Comparison of ENCODE assay signal across 20 cellular contexts in genomic region chr11:110812334-110812733, GRCh38.
"Had no signal": no experiment of that assay in that cellular context is flagged by ENCODE, and none has a peak within 500 bp of the region (broad histone marks: within the 10 kb centered on the region; RNA-seq: fewer than 3 reads in every experiment).

No MANE protein-coding gene starts in this region.

- DNase-seq: activated CD4-positive, alpha-beta memory T cell treated with anti-CD3 and anti-CD28 coated beads, Interleukin-2, amount 10 ng/mL, durations not matched to agents 7 days and 5 days; activated CD4-positive, alpha-beta T cell treated with anti-CD3 and anti-CD28 coated beads for 1 hour; activated CD4-positive, alpha-beta T cell treated with anti-CD3 and anti-CD28 coated beads, Interleukin-2, amount 10 ng/mL, durations not matched to agents 7 days and 5 days; activated CD8-positive, alpha-beta memory T cell treated with anti-CD3 and anti-CD28 coated beads, Interleukin-2, amount 50 U/mL, for 48 hours; activated naive CD8-positive, alpha-beta T cell treated with anti-CD3 and anti-CD28 coated beads, Interleukin-2, amount 50 U/mL, for 24 hours; activated T-cell treated with anti-CD3 and anti-CD28 coated beads, Interleukin-2, amount 50 U/mL, for 24 hours; caudate nucleus; cortex of kidney; head of caudate nucleus; hippocampal formation; left cardiac atrium; left ventricle myocardium superior; midbrain; natural killer cell; occipital lobe; stimulated activated CD4-positive, alpha-beta T cell treated with anti-CD3 and anti-CD28 coated beads, Interleukin-15, amount 100 ng/mL, for 24 hours; stimulated activated CD4-positive, alpha-beta T cell treated with anti-CD3 and anti-CD28 coated beads, Interleukin-2, amount 100 ng/mL, for 24 hours; stimulated activated naive CD4-positive, alpha-beta T cell treated with Interleukin-2 at 50 U/mL for 16 hours had no signal

- ATAC-seq: activated naive CD8-positive, alpha-beta T cell treated with anti-CD3 and anti-CD28 coated beads, Interleukin-2, amount 50 U/mL, for 24 hours; activated T-helper 17 cell treated with anti-CD3 and anti-CD28 coated beads, Interleukin-2, amount 50 U/mL, for 72 hours; gastroesophageal sphincter; left cardiac atrium; left ventricle myocardium superior; natural killer cell had no signal
